Comparison of ENCODE assay signal across 8 cellular contexts in the genomic region with DNA sequence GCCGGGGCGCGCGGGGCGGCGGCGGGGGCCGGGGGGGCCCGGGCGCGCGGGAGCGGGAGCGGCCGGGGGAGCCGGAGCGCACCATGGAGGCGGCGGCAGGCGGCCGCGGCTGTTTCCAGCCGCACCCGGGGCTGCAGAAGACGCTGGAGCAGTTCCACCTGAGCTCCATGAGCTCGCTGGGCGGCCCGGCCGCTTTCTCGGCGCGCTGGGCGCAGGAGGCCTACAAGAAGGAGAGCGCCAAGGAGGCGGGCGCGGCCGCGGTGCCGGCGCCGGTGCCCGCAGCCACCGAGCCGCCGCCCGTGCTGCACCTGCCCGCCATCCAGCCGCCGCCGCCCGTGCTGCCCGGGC. TPM values are rescaled to one million over a fixed set of nuclear protein-coding genes. Genes with fewer than 3 reads are reported as not detected.
DNase-seq lines count a peak whose midpoint lies in the region; ATAC-seq and TF ChIP-seq lines count a peak whose summit lies in the region.

No MANE protein-coding gene starts in this region.

- TF ChIP-seq CTCF in osteoblast (IDR thresholded peaks at IDR 0.05; ENCODE audit: extremely low read depth, low read depth, low read length), result no peak

- peak; percentile 24 for DNase-seq in DMS153 (lab: John Stamatoyannopoulos, UW)
- no peak for DNase-seq in DMS153 treated with DMSO at 0.1 percent for 48 hours (lab: John Stamatoyannopoulos, UW; ENCODE audit: unreplicated experiment)
- no peak for DNase-seq in SJSA1 (ENCODE audit: low read depth in 1 of 2, low spot score in 2 of 2)
- peak; percentile 85 for DNase-seq in osteoblast (ENCODE audit: insufficient read length, low spot score, missing footprints)
- no peak for DNase-seq in NK-92 treated with Interleukin-12 subunit alpha and Interleukin-12 subunit beta, amount 100 ng/mL, for 24 hours (lab: John Stamatoyannopoulos, UW)
- no peak for DNase-seq in HCEC 1CT

- H4K20me1 ChIP-seq in osteoblast (ENCODE audit: insufficient read depth, low read length), result peaks cover 49% of the 10 kb centered on the region

- peak overlapping the region; percentile 85 for H3K4me2 ChIP-seq in osteoblast (ENCODE audit: insufficient read depth, low read length)

- no peak for ATAC-seq in GM21367 (IDR thresholded peaks at IDR 0.05; ENCODE audit: unreplicated experiment)

- H3K27ac ChIP-seq in SJSA1 (no peak overlapping the region), esophagus (ENCODE audit: low read depth in 2 of 2, low read length in 1 of 2) (peak overlapping the region; percentile 77 to 94), osteoblast (ENCODE audit: low read depth, low read length) (no peak overlapping the region)

- 0 to 1% methylated on average over 17 to 53 of the region's 53 CpGs for WGBS in esophagus, 2 donors

- H3K4me1 ChIP-seq in SJSA1 (replicated peaks) (peaks cover 52% of the 10 kb centered on the region), esophagus (ENCODE audit: control insufficient read depth in 2 of 2, insufficient read depth in 2 of 2, low read length in 1 of 2) (peaks cover 9 to 34% of the 10 kb centered on the region in 2 donors), osteoblast (ENCODE audit: insufficient read depth, low read length) (peaks cover 24% of the 10 kb centered on the region)

- H3K36me3 ChIP-seq in SJSA1 (peaks cover 50% of the 10 kb centered on the region), esophagus (ENCODE audit: control insufficient read depth in 2 of 2, insufficient read depth in 2 of 2, low read length in 1 of 2) (no peaks in the 10 kb centered on the region), osteoblast (ENCODE audit: insufficient read depth, low read length) (peaks cover 7% of the 10 kb centered on the region)

- H3K9me3 ChIP-seq in SJSA1 (replicated peaks) (peaks cover 3% of the 10 kb centered on the region; the same call in 1 of the 2 replicates), esophagus (ENCODE audit: control insufficient read depth in 2 of 2, insufficient read depth in 1 of 2, low read depth in 1 of 2, low read length in 1 of 2) (no peaks in the 10 kb centered on the region), osteoblast (ENCODE audit: low read depth, low read length) (no peaks in the 10 kb centered on the region)

- no peaks in the 10 kb centered on the region for H3K27me3 ChIP-seq in SJSA1 (replicated peaks)
- H3K27me3 ChIP-seq in esophagus (ENCODE audit: control insufficient read depth in 1 of 2, insufficient read depth in 2 of 2, low read length in 2 of 2), result no peaks in the 10 kb centered on the region
- no peaks in the 10 kb centered on the region for H3K27me3 ChIP-seq in osteoblast (ENCODE audit: insufficient read depth, low read length)

- H2AFZ ChIP-seq in osteoblast (ENCODE audit: low read length), result no peak overlapping the region

- H3K4me3 ChIP-seq in SJSA1 (peak overlapping the region; percentile 79), esophagus (ENCODE audit: low read depth in 1 of 2, low read length in 2 of 2) (peak overlapping the region; percentile 61 to 85), osteoblast (ENCODE audit: insufficient read depth, low read length) (peak overlapping the region; percentile 88)

- peaks cover 53% of the 10 kb centered on the region for H3K79me2 ChIP-seq in osteoblast (ENCODE audit: insufficient read depth, low read length)

RNA-seq across cellular contexts. Expression of a gene that starts 0.5 kb away (rescaled TPM):
- total RNA-seq in SJSA1 (2014; rRNA removed; shearing (Covaris generic)), result 9.6 and 24.3 TPM in 2 replicates
- polyA plus RNA-seq in esophagus, result 10 to 100 TPM; 11.5 to 12.8 TPM
- 48.9 TPM in 2 replicates for total RNA-seq in osteoblast

RNA-seq across cellular contexts. Expression of a gene that starts 34.1 kb away (rescaled TPM):
- 39.2 and 48.6 TPM in 2 replicates for total RNA-seq in SJSA1 (2014; rRNA removed; shearing (Covaris generic))
- 10 to 100 TPM; 32.9 to 44.8 TPM for polyA plus RNA-seq in esophagus
- 18.6 and 25.3 TPM in 2 replicates for total RNA-seq in osteoblast

Comparison
In these comparisons a context has a peak if more than half of its experiments do, and no peak if none do; other contexts are left out.
1. DNase-seq: peak in DMS153 (single experiment) and osteoblast (single experiment); none in DMS153 treated with DMSO at 0.1 percent for 48 hours (single experiment), SJSA1 (0 of 2), NK-92 treated with Interleukin-12 subunit alpha and Interleukin-12 subunit beta, amount 100 ng/mL, for 24 hours (single experiment) and HCEC 1CT (single experiment).
2. H3K27ac ChIP-seq: peak in esophagus (2 of 2); none in SJSA1 (single experiment) and osteoblast (single experiment).
3. Peak in every context shown above with its lines, with median percentiles within 50 percentile points of each other: H3K4me3 ChIP-seq.